Comparison of ENCODE assay signal across 17 cellular contexts in the genomic region with DNA sequence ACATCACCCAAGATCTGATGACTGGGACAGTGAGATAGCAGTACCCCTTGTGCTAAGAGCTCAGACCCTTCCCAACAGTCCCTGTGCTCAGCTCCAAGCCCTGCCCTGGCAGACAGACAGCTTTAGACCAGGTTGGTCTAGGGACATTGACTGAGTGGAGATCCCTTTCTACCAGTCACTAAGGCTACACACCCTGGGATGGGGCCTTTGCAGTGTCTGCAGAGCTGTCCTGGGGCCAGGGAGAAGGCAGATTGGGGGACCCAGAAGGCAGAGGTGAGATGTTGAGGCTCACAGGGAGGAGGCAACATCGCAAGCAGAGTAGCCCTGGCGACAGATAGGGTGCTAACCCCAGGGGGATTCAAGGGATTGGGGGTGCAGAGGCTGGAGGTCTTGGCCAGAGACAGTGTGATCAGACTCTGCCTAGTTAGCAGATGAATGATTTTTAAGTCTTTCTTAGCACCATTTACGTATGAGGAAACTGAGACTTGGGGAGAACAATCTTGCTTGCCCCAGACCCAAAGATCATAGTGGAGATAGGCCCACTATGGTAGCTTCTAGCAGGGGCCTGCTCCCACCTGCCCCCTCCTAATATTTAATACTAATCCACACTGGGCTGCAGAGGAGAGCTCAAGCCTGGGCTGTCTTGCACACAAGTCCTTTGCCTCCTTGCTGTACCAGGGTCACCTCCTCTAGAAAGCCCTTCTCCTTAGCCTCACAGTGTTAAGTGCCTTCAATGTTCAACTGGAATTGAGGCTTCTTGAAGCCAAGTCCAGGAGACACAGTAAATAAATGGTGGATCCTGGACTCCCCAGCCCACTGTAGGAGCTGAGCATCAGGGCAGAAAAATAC. TPM values are rescaled to one million over a fixed set of nuclear protein-coding genes. Genes with fewer than 3 reads are reported as not detected.
A peak's percentile ranks its signal among the peaks of the same experiment; 100 is the strongest.
DNase-seq lines count a peak whose midpoint lies in the region; ATAC-seq and TF ChIP-seq lines count a peak whose summit lies in the region.
"Had no signal": no experiment of that assay in that cellular context is flagged by ENCODE, and none has a peak within 500 bp of the region (broad histone marks: within the 10 kb centered on the region; RNA-seq: fewer than 3 reads in every experiment).

No MANE protein-coding gene starts in this region.

- H3K27ac ChIP-seq in mammary epithelial cell (ENCODE audit: insufficient read depth, low read depth, low read length) (peak overlapping the region; percentile 96), thyroid gland (peak overlapping the region in 1 of 3 donors; percentile 10)
- H3K27ac ChIP-seq: PC-9, psoas muscle, uterus had no signal

- H3K4me3 ChIP-seq in mammary epithelial cell (replicated peaks in 1 of 3; ENCODE audit: insufficient read depth in 1 of 3, low read depth in 2 of 3, low read length in 3 of 3) (no peak overlapping the region), thyroid gland (replicated peaks in 1 of 3) (no peak overlapping the region)
- H3K4me3 ChIP-seq: GM12878, PC-9, psoas muscle, uterus had no signal

- H3K4me3 Mint-ChIP-seq in natural killer cell = peak overlapping the region; percentile 50
- H3K4me3 Mint-ChIP-seq in natural killer cell treated with Interleukin-12 subunit alpha and Interleukin-12 subunit beta and Interleukin-15 and Interleukin-18, amount 100 ng/mL, for 72 hours = no peak overlapping the region
- no peak overlapping the region for H3K4me3 Mint-ChIP-seq in naive thymus-derived CD8-positive, alpha-beta T cell
- H3K4me3 Mint-ChIP-seq: activated CD4-positive, alpha-beta T cell treated with anti-CD3 and anti-CD28 coated beads, Interleukin-2, amount 10 ng/mL, durations not matched to agents 7 days and 5 days had no signal

- peak overlapping the region; percentile 67 to 86 for H3K27ac Mint-ChIP-seq in natural killer cell
- H3K27ac Mint-ChIP-seq in natural killer cell treated with Interleukin-12 subunit alpha and Interleukin-12 subunit beta and Interleukin-15 and Interleukin-18, amount 100 ng/mL, for 72 hours = peak overlapping the region in 1 of 2 donors; percentile 23
- peak overlapping the region; percentile 42 to 89 (median 72) for H3K27ac Mint-ChIP-seq in naive thymus-derived CD8-positive, alpha-beta T cell

- CTCF ChIA-PET in mammary epithelial cell (lab: Charles Lee; ENCODE audit: low non-redundant PET) = interaction anchor here (0.5 kb wide), 1 partner anchor 59 kb away, joined by 4 read pairs; no protein-coding TSS in a partner anchor

- H3K9ac ChIP-seq in mammary epithelial cell (ENCODE audit: insufficient read depth, low read length) = peak overlapping the region; percentile 87
- H3K9ac ChIP-seq: SK-N-SH had no signal

- no TSS peak for BruUV-seq in mammary epithelial cell (replicated peaks; lab: Mats Ljungman, UMichigan)

- H3K4me1 ChIP-seq in mammary epithelial cell (ENCODE audit: insufficient read depth, low read length) (peaks cover 39% of the 10 kb centered on the region), thyroid gland (peaks cover 5 to 24% of the 10 kb centered on the region in 2 donors)
- H3K4me1 ChIP-seq: uterus had no signal

- POLR2A ChIA-PET in naive thymus-derived CD8-positive, alpha-beta T cell (lab: Charles Lee) = interaction anchor here (0.5 to 7.5 kb wide), 4 partner anchors 9 to 33 kb away, joined by 4 to 151 read pairs (median 7); a partner anchor contains a TSS

- peaks cover 2% of the 10 kb centered on the region for H3K36me3 ChIP-seq in mammary epithelial cell (ENCODE audit: insufficient read depth, low read length)
- no peaks in the 10 kb centered on the region for H3K36me3 ChIP-seq in thyroid gland
- H3K36me3 ChIP-seq: uterus had no signal

- H3K36me3 Mint-ChIP-seq in natural killer cell = no peaks in the 10 kb centered on the region
- no peaks in the 10 kb centered on the region for H3K36me3 Mint-ChIP-seq in natural killer cell treated with Interleukin-12 subunit alpha and Interleukin-12 subunit beta and Interleukin-15 and Interleukin-18, amount 100 ng/mL, for 72 hours
- H3K36me3 Mint-ChIP-seq in naive thymus-derived CD8-positive, alpha-beta T cell = peaks cover 0 to 9% (median 0%) of the 10 kb centered on the region in 3 donors

- intact Hi-C loops in natural killer cell (cut with micrococcal nuclease) (no loop called here), mammary epithelial cell (cut with micrococcal nuclease) (no loop called here), cardiac septum (cut with DNase I) (no loop called here), thyroid gland (cut with DNase I) (loop anchor here (5.0 kb wide), 1 partner anchor 34 kb away; a partner anchor contains a TSS)

- in situ Hi-C loops in mammary epithelial cell (cut with MboI; ENCODE audit: low sequenced_read_pairs in 2 of 2) = no loop called here

- H3K27me3 Mint-ChIP-seq in natural killer cell (ENCODE audit: low read depth in 2 of 2) = no peaks in the 10 kb centered on the region
- no peaks in the 10 kb centered on the region for H3K27me3 Mint-ChIP-seq in natural killer cell treated with Interleukin-12 subunit alpha and Interleukin-12 subunit beta and Interleukin-15 and Interleukin-18, amount 100 ng/mL, for 72 hours
- H3K27me3 Mint-ChIP-seq in naive thymus-derived CD8-positive, alpha-beta T cell = no peaks in the 10 kb centered on the region
- H3K27me3 Mint-ChIP-seq: activated CD4-positive, alpha-beta T cell treated with anti-CD3 and anti-CD28 coated beads, Interleukin-2, amount 10 ng/mL, durations not matched to agents 7 days and 5 days had no signal

- peak overlapping the region; percentile 66 for H3K4me2 ChIP-seq in mammary epithelial cell (ENCODE audit: insufficient read depth, low read depth, low read length)
- H3K4me2 ChIP-seq: SK-N-SH had no signal

- H3K4me1 Mint-ChIP-seq in natural killer cell = peaks cover 24 to 49% of the 10 kb centered on the region in 2 donors
- H3K4me1 Mint-ChIP-seq in natural killer cell treated with Interleukin-12 subunit alpha and Interleukin-12 subunit beta and Interleukin-15 and Interleukin-18, amount 100 ng/mL, for 72 hours (ENCODE audit: low read depth in 2 of 2) = peaks cover 30 to 33% of the 10 kb centered on the region in 2 donors
- H3K4me1 Mint-ChIP-seq in naive thymus-derived CD8-positive, alpha-beta T cell = peaks cover 20 to 31% (median 29%) of the 10 kb centered on the region in 4 donors

- ATAC-seq in natural killer cell (peak in 1 of 3 donors; percentile 2), HG03571 (IDR thresholded peaks at IDR 0.05; ENCODE audit: unreplicated experiment) (no peak), HG03378 (IDR thresholded peaks at IDR 0.05; ENCODE audit: unreplicated experiment) (no peak)
- no peak for ATAC-seq in natural killer cell treated with Interleukin-12 subunit alpha and Interleukin-12 subunit beta and Interleukin-15 and Interleukin-18, amount 100 ng/mL, for 72 hours
- no peak for ATAC-seq in naive thymus-derived CD8-positive, alpha-beta T cell
- ATAC-seq: left lobe of liver, psoas muscle had no signal

- H2AFZ ChIP-seq in mammary epithelial cell (ENCODE audit: low read depth, low read length) = no peak overlapping the region
- H2AFZ ChIP-seq: PC-9 had no signal

- no peak for TF ChIP-seq CTCF in natural killer cell (IDR thresholded peaks at IDR 0.05)
- TF ChIP-seq CTCF in mammary epithelial cell (conservative IDR thresholded peaks at IDR 0.05 in 1 of 2, IDR thresholded peaks at IDR 0.05 in 1 of 2; ENCODE audit: extremely low read depth in 1 of 2, insufficient read depth in 1 of 2, low read depth in 1 of 2, low read length in 2 of 2) = no peak
- TF ChIP-seq CTCF in thyroid gland (IDR thresholded peaks at IDR 0.05) = no peak

- H4K20me1 ChIP-seq in mammary epithelial cell (ENCODE audit: insufficient read depth, low read length) = no peaks in the 10 kb centered on the region

- WGBS in mammary epithelial cell (ENCODE audit: low coverage, missing lambda C conversion rate) = 100% methylated on average over 3 of the region's 3 CpGs
- 83 to 94% methylated on average over 3 of the region's 3 CpGs for WGBS in thyroid gland, 2 donors

- no peak for DNase-seq in natural killer cell
- no peak for DNase-seq in natural killer cell treated with Interleukin-12 subunit alpha and Interleukin-12 subunit beta and Interleukin-15 and Interleukin-18, amount 100 ng/mL, for 72 hours (ENCODE audit: low spot score)
- no peak for DNase-seq in mammary epithelial cell
- DNase-seq in naive thymus-derived CD8-positive, alpha-beta T cell = no peak
- DNase-seq in cardiac septum (ENCODE audit: low spot score) = no peak
- no peak for DNase-seq in thyroid gland
- DNase-seq: cerebellar nuclear complex, NCI-H187 treated with DMSO at 0.1 percent for 48 hours, PC-9, SK-N-SH, uterus had no signal

- dilution Hi-C loops in mammary epithelial cell (cut with HindIII; ENCODE audit: low sequenced_read_pairs) = loop anchor here (5.0 kb wide), 3 partner anchors 34 to 76 kb away; a partner anchor contains a TSS

- H3K9me3 ChIP-seq in mammary epithelial cell (replicated peaks; ENCODE audit: insufficient read depth, low read length) (no peaks in the 10 kb centered on the region), thyroid gland (no peaks in the 10 kb centered on the region)
- H3K9me3 ChIP-seq: psoas muscle, SK-N-SH, uterus had no signal

- no peaks in the 10 kb centered on the region for H3K9me3 Mint-ChIP-seq in natural killer cell
- no peaks in the 10 kb centered on the region for H3K9me3 Mint-ChIP-seq in natural killer cell treated with Interleukin-12 subunit alpha and Interleukin-12 subunit beta and Interleukin-15 and Interleukin-18, amount 100 ng/mL, for 72 hours
- no peaks in the 10 kb centered on the region for H3K9me3 Mint-ChIP-seq in naive thymus-derived CD8-positive, alpha-beta T cell
- H3K9me3 Mint-ChIP-seq: activated CD4-positive, alpha-beta T cell treated with anti-CD3 and anti-CD28 coated beads, Interleukin-2, amount 10 ng/mL, durations not matched to agents 7 days and 5 days had no signal

- no peak for TF ChIP-seq POLR2A in thyroid gland (IDR thresholded peaks at IDR 0.05)

- H3K79me2 ChIP-seq in mammary epithelial cell (ENCODE audit: insufficient read depth, low read length) = peaks cover 8% of the 10 kb centered on the region

- H3K27me3 ChIP-seq in mammary epithelial cell (ENCODE audit: insufficient read depth, low read length) (no peaks in the 10 kb centered on the region), thyroid gland (no peaks in the 10 kb centered on the region)
- H3K27me3 ChIP-seq: uterus had no signal

RNA-seq across cellular contexts. Expression of a gene that starts 32.6 kb away (rescaled TPM):
- total RNA-seq in natural killer cell = 10 to 100 TPM; 37.3 to 42.8 (median 40.9) TPM
- 10 to 100 TPM; 49.2 to 52.5 TPM for total RNA-seq in natural killer cell treated with Interleukin-12 subunit alpha and Interleukin-12 subunit beta and Interleukin-15 and Interleukin-18, amount 100 ng/mL, for 72 hours
- 10 to 100 TPM; 36.2 to 77.8 TPM for total RNA-seq in mammary epithelial cell
- polyA plus RNA-seq in mammary epithelial cell = 57.1 TPM
- 67.3 TPM for polyA minus RNA-seq in mammary epithelial cell
- total RNA-seq in naive thymus-derived CD8-positive, alpha-beta T cell = 10 to 100 TPM; 54.5 to 62.2 TPM
- polyA plus RNA-seq in naive thymus-derived CD8-positive, alpha-beta T cell = 100 to 1,000 TPM in 1 of 3 donors, 10 to 100 TPM in 2; 82.2 to 112 (median 83.9) TPM
- total RNA-seq in cardiac septum = 32.9 TPM
- total RNA-seq in thyroid gland = 10 to 100 TPM; 23.7 to 30.9 (median 26.0) TPM
